Comparison of ENCODE assay signal across 27 cellular contexts in genomic region chr4:137640838-137641158, GRCh38.
"Had no signal": no experiment of that assay in that cellular context is flagged by ENCODE, and none has a peak within 500 bp of the region (broad histone marks: within the 10 kb centered on the region; RNA-seq: fewer than 3 reads in every experiment).

No MANE protein-coding gene starts in this region.

- H3K36me3 ChIP-seq: spleen, thoracic aorta, uterus had no signal

- H3K27ac ChIP-seq: spleen, thoracic aorta, uterus, VCaP had no signal

- H3K9me3 Mint-ChIP-seq: activated T-helper 1 cell treated with anti-CD3 and anti-CD28 coated beads, Interleukin-12 subunit alpha, Interleukin-12 subunit beta, Interleukin-2, Interleukin-4 antibody, amounts not matched to agents 30 ng/mL and 10 ng/mL and 1 ng/mL, durations not matched to agents 14 hours and 24 hours and 36 hours; T-helper 1 cell treated with Interleukin-12 subunit alpha and Interleukin-12 subunit beta and Interleukin-4 antibody, amounts not matched to agents 30 μg/mL and 1 μg/mL, for 36 hours had no signal

- H3K27ac Mint-ChIP-seq: activated naive CD4-positive, alpha-beta T cell treated with anti-CD3 and anti-CD28 coated beads for 36 hours; activated naive CD8-positive, alpha-beta T cell treated with anti-CD3 and anti-CD28 coated beads for 36 hours; activated T-helper 1 cell treated with anti-CD3 and anti-CD28 coated beads, Interleukin-12 subunit alpha, Interleukin-12 subunit beta, Interleukin-2, Interleukin-4 antibody, amounts not matched to agents 30 ng/mL and 10 ng/mL and 1 ng/mL, durations not matched to agents 14 hours and 24 hours and 36 hours; effector memory CD8-positive, alpha-beta T cell; immature natural killer cell; memory B cell; natural killer cell; T-helper 1 cell treated with Interleukin-12 subunit alpha and Interleukin-12 subunit beta and Interleukin-4 antibody, amounts not matched to agents 30 μg/mL and 1 μg/mL, for 36 hours; type B pancreatic cell had no signal

- DNase-seq: activated CD4-positive, alpha-beta T cell treated with anti-CD3 and anti-CD28 coated beads for 48 hours; activated CD4-positive, alpha-beta T cell treated with anti-CD3 and anti-CD28 coated beads, Interleukin-2, amount 50 U/mL, for 48 hours; activated CD8-positive, alpha-beta memory T cell treated with anti-CD3 and anti-CD28 coated beads for 24 hours; activated effector memory CD4-positive, alpha-beta T cell treated with anti-CD3 and anti-CD28 coated beads, Interleukin-2, amount 50 U/mL, for 16 hours; activated naive CD4-positive, alpha-beta T cell treated with anti-CD3 and anti-CD28 coated beads for 36 hours; activated naive CD8-positive, alpha-beta T cell treated with anti-CD3 and anti-CD28 coated beads for 36 hours; caudate nucleus; cortex of kidney; effector memory CD8-positive, alpha-beta T cell; head of caudate nucleus; hypothalamus; immature natural killer cell; kidney; left colon; natural killer cell; right cardiac atrium; spleen; stimulated activated naive CD4-positive, alpha-beta T cell treated with Interleukin-2 at 50 U/mL for 16 hours; T-helper 9 cell; uterus had no signal

- H3K9me3 ChIP-seq: spleen, thoracic aorta, uterus had no signal

- H3K27me3 ChIP-seq: spleen, uterus had no signal

- H3K36me3 Mint-ChIP-seq: activated naive CD8-positive, alpha-beta T cell treated with anti-CD3 and anti-CD28 coated beads for 36 hours; immature natural killer cell; memory B cell; natural killer cell; type B pancreatic cell had no signal

- H3K4me1 Mint-ChIP-seq: activated naive CD8-positive, alpha-beta T cell treated with anti-CD3 and anti-CD28 coated beads for 36 hours; immature natural killer cell; memory B cell; natural killer cell had no signal

- H3K4me1 ChIP-seq: spleen, uterus had no signal

- ATAC-seq: activated CD4-positive, CD25-positive, alpha-beta regulatory T cell treated with anti-CD3 and anti-CD28 coated beads, Interleukin-2, amount 50 U/mL, for 24 hours; effector memory CD8-positive, alpha-beta T cell; left colon; natural killer cell had no signal

- H3K27me3 Mint-ChIP-seq: activated naive CD8-positive, alpha-beta T cell treated with anti-CD3 and anti-CD28 coated beads for 36 hours; effector memory CD8-positive, alpha-beta T cell; memory B cell; type B pancreatic cell had no signal

- H3K4me3 Mint-ChIP-seq: activated naive CD4-positive, alpha-beta T cell treated with anti-CD3 and anti-CD28 coated beads for 36 hours; activated naive CD8-positive, alpha-beta T cell treated with anti-CD3 and anti-CD28 coated beads for 36 hours; activated T-helper 1 cell treated with anti-CD3 and anti-CD28 coated beads, Interleukin-12 subunit alpha, Interleukin-12 subunit beta, Interleukin-2, Interleukin-4 antibody, amounts not matched to agents 30 ng/mL and 10 ng/mL and 1 ng/mL, durations not matched to agents 14 hours and 24 hours and 36 hours; effector memory CD8-positive, alpha-beta T cell; immature natural killer cell; memory B cell; natural killer cell; T-helper 1 cell treated with Interleukin-12 subunit alpha and Interleukin-12 subunit beta and Interleukin-4 antibody, amounts not matched to agents 30 μg/mL and 1 μg/mL, for 36 hours; type B pancreatic cell had no signal

- H3K4me3 ChIP-seq: spleen, thoracic aorta, uterus had no signal
